Comparison of ENCODE assay signal across 10 cellular contexts in the genomic region with DNA sequence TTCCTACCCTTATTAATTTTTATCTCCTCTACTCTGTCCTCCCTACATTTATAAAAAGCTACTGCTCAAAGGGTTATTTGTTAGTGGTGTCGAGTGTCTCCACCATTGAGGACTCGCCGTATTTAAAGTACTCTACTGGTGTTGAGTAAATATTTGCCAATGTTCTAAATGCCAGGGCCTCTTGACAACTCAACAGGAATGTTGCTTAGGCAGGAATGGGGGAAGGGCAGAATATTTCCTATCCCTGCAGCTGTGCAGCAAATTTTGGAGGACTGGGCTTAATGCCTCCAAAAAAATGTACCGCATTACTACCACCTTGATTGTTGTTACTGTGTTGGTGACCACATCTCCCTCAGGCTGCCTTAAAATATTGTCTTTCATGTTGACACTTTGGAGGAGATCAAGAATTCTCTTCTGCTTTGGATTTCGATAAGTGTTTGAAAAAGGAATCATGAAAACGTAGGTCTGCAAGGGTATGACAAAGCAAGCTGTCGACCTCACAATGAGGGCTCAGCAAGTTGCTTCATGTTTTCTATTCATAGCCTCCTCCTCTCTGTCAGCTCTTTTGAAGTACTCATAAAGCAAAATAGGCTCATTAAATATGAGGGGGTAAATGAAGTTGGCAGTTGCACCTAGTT.
A peak's percentile ranks its signal among the peaks of the same experiment; 100 is the strongest.
DNase-seq lines count a peak whose midpoint lies in the region; ATAC-seq lines count a peak whose summit lies in the region.
"Had no signal": no experiment of that assay in that cellular context is flagged by ENCODE, and none has a peak within 500 bp of the region (broad histone marks: within the 10 kb centered on the region; RNA-seq: fewer than 3 reads in every experiment).

No MANE protein-coding gene starts in this region.

- no peak overlapping the region for H4K12ac ChIP-seq in trophoblast cell (ENCODE audit: low read depth, low read length)

- CTCF ChIA-PET in activated CD8-positive, alpha-beta T cell treated with anti-CD3 and anti-CD28 coated beads, Interleukin-2, amount 10 ng/mL, durations not matched to agents 7 days and 5 days (lab: Charles Lee) = no interaction called here

- H3K79me1 ChIP-seq in trophoblast cell (ENCODE audit: low read length) = peaks cover 4% of the 10 kb centered on the region

- WGBS in trophoblast cell (ENCODE audit: extremely low coverage, insufficient coverage, insufficient read length) = no CpG with 5 or more reads among the region's 7 CpGs

- no peaks in the 10 kb centered on the region for H3K27me3 Mint-ChIP-seq in activated CD8-positive, alpha-beta T cell treated with anti-CD3 and anti-CD28 coated beads, Interleukin-2, amount 10 ng/mL, durations not matched to agents 7 days and 5 days (ENCODE audit: low read depth)
- no peaks in the 10 kb centered on the region for H3K27me3 Mint-ChIP-seq in activated T-cell treated with anti-CD3 and anti-CD28 coated beads, Interleukin-2, amount 50 U/mL, for 4 hours (ENCODE audit: low read depth)

- H2AFZ ChIP-seq in trophoblast cell (ENCODE audit: insufficient read depth, low read length, poor library complexity) = no peak overlapping the region

- no peak overlapping the region for H3K27ac Mint-ChIP-seq in activated CD8-positive, alpha-beta T cell treated with anti-CD3 and anti-CD28 coated beads, Interleukin-2, amount 10 ng/mL, durations not matched to agents 7 days and 5 days
- H3K27ac Mint-ChIP-seq: activated naive CD4-positive, alpha-beta T cell treated with anti-CD3 and anti-CD28 coated beads, Interleukin-2, amount 50 U/mL, for 72 hours had no signal

- no peak overlapping the region for H3K23ac ChIP-seq in trophoblast cell (ENCODE audit: low read length)

- ATAC-seq in esophagus mucosa (peak; percentile 89), GM18517 (IDR thresholded peaks at IDR 0.05; ENCODE audit: unreplicated experiment) (no peak), HG03521 (IDR thresholded peaks at IDR 0.05; ENCODE audit: unreplicated experiment) (no peak)
- ATAC-seq in activated CD8-positive, alpha-beta T cell treated with anti-CD3 and anti-CD28 coated beads, Interleukin-2, amount 10 ng/mL, durations not matched to agents 7 days and 5 days = no peak
- no peak for ATAC-seq in activated T-cell treated with anti-CD3 and anti-CD28 coated beads, Interleukin-2, amount 50 U/mL, for 4 hours
- ATAC-seq: activated naive CD4-positive, alpha-beta T cell treated with anti-CD3 and anti-CD28 coated beads, Interleukin-2, amount 50 U/mL, for 72 hours had no signal

- H3K27me3 ChIP-seq in trophoblast cell (ENCODE audit: insufficient read depth, low read length) = no peaks in the 10 kb centered on the region

- no peak overlapping the region for H4K8ac ChIP-seq in trophoblast cell (ENCODE audit: low read depth, low read length)

- no peaks in the 10 kb centered on the region for H3K9me3 Mint-ChIP-seq in activated CD8-positive, alpha-beta T cell treated with anti-CD3 and anti-CD28 coated beads, Interleukin-2, amount 10 ng/mL, durations not matched to agents 7 days and 5 days (ENCODE audit: insufficient read depth)
- no peaks in the 10 kb centered on the region for H3K9me3 Mint-ChIP-seq in activated T-cell treated with anti-CD3 and anti-CD28 coated beads, Interleukin-2, amount 50 U/mL, for 4 hours

- H2BK120ac ChIP-seq in trophoblast cell (ENCODE audit: insufficient read depth, low read length, poor library complexity) = no peak overlapping the region

- peaks cover 4 to 10% of the 10 kb centered on the region in 2 experiments for H3K4me1 ChIP-seq in trophoblast cell (ENCODE audit: control insufficient read depth in 1 of 2, insufficient read depth in 2 of 2, low read length in 2 of 2)

- DNase-seq in HPDE6-E6E7 (ENCODE audit: extremely low spot score) = peak; percentile 79
- peak; percentile 87 to 93 for DNase-seq in NCI-H526 (lab: John Stamatoyannopoulos, UW)
- DNase-seq in trophoblast cell = peak; percentile 83 to 94
- DNase-seq in activated CD8-positive, alpha-beta T cell treated with anti-CD3 and anti-CD28 coated beads, Interleukin-2, amount 10 ng/mL, durations not matched to agents 7 days and 5 days = no peak
- no peak for DNase-seq in activated T-cell treated with anti-CD3 and anti-CD28 coated beads, Interleukin-2, amount 50 U/mL, for 4 hours
- DNase-seq: OCI-M1 had no signal

- no peak overlapping the region for H3K18ac ChIP-seq in trophoblast cell (ENCODE audit: low read length)

- no peaks in the 10 kb centered on the region for H3K36me3 ChIP-seq in trophoblast cell (ENCODE audit: control insufficient read depth in 1 of 2, insufficient read depth in 2 of 2, low read length in 2 of 2)

- H3K4me3 Mint-ChIP-seq in activated CD8-positive, alpha-beta T cell treated with anti-CD3 and anti-CD28 coated beads, Interleukin-2, amount 10 ng/mL, durations not matched to agents 7 days and 5 days = no peak overlapping the region
- H3K4me3 Mint-ChIP-seq in activated T-cell treated with anti-CD3 and anti-CD28 coated beads, Interleukin-2, amount 50 U/mL, for 4 hours = no peak overlapping the region

- H3K4me2 ChIP-seq in trophoblast cell (ENCODE audit: low read length) = peak overlapping the region; percentile 47

- POLR2A ChIA-PET in activated CD8-positive, alpha-beta T cell treated with anti-CD3 and anti-CD28 coated beads, Interleukin-2, amount 10 ng/mL, durations not matched to agents 7 days and 5 days (lab: Charles Lee) = no interaction called here

- no peaks in the 10 kb centered on the region for H3K4me1 Mint-ChIP-seq in activated CD8-positive, alpha-beta T cell treated with anti-CD3 and anti-CD28 coated beads, Interleukin-2, amount 10 ng/mL, durations not matched to agents 7 days and 5 days (ENCODE audit: low read depth)
- no peaks in the 10 kb centered on the region for H3K4me1 Mint-ChIP-seq in activated T-cell treated with anti-CD3 and anti-CD28 coated beads, Interleukin-2, amount 50 U/mL, for 4 hours (ENCODE audit: low read depth)

- no peak overlapping the region for H3K4ac ChIP-seq in trophoblast cell (ENCODE audit: low read depth, low read length)

- no peak overlapping the region for H3K27ac ChIP-seq in trophoblast cell (ENCODE audit: low read depth, low read length)

- H2BK5ac ChIP-seq in trophoblast cell (ENCODE audit: low read depth, low read length, poor library complexity) = no peak overlapping the region

- no peak overlapping the region for H2BK12ac ChIP-seq in trophoblast cell (ENCODE audit: low read length)

- no peaks in the 10 kb centered on the region for H3K36me3 Mint-ChIP-seq in activated CD8-positive, alpha-beta T cell treated with anti-CD3 and anti-CD28 coated beads, Interleukin-2, amount 10 ng/mL, durations not matched to agents 7 days and 5 days (ENCODE audit: low read depth)
- no peaks in the 10 kb centered on the region for H3K36me3 Mint-ChIP-seq in activated T-cell treated with anti-CD3 and anti-CD28 coated beads, Interleukin-2, amount 50 U/mL, for 4 hours (ENCODE audit: insufficient read depth)

- no peaks in the 10 kb centered on the region for H3K9me3 ChIP-seq in trophoblast cell (ENCODE audit: insufficient read depth, low read depth, low read length)

- H4K91ac ChIP-seq in trophoblast cell (ENCODE audit: low read depth, low read length) = no peak overlapping the region

- H3K14ac ChIP-seq in trophoblast cell (ENCODE audit: low read length) = no peak overlapping the region

- no peak overlapping the region for H3K9ac ChIP-seq in trophoblast cell (ENCODE audit: low read length)

- H3K79me2 ChIP-seq in trophoblast cell (ENCODE audit: control insufficient read depth, insufficient read depth, low read length, poor library complexity) = no peaks in the 10 kb centered on the region

- no peak overlapping the region for H3K4me3 ChIP-seq in trophoblast cell (ENCODE audit: low read depth, low read length)

- H2AK5ac ChIP-seq in trophoblast cell (ENCODE audit: low read length) = no peak overlapping the region

Comparison
In these comparisons a context has a peak if more than half of its experiments do, and no peak if none do; other contexts are left out.
1. DNase-seq: peak in HPDE6-E6E7 (single experiment), NCI-H526 (2 of 2) and trophoblast cell (2 of 2); none in activated CD8-positive, alpha-beta T cell treated with anti-CD3 and anti-CD28 coated beads, Interleukin-2, amount 10 ng/mL, durations not matched to agents 7 days and 5 days (single experiment) and activated T-cell treated with anti-CD3 and anti-CD28 coated beads, Interleukin-2, amount 50 U/mL, for 4 hours (single experiment).